Comparison of ENCODE assay signal across 1 cellular context in the genomic region with DNA sequence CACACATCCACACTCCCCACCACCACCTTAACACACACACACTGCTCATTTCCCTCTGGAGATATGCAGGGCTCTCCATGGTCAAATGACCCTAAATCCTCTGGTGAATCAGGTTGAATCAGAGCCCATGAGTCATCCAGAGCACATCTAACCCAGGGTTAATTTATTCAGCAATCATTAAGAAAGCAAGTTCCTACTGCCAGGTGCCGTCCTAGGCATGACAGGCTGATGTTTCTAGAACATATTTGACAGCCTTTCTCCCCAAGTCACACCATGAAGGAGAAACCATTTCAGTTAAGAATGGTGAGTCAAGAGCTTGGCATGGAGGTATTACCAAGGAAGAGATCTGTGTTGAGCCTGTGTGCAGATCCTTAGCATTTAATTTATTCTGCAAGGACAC.
TF ChIP-seq lines count a peak whose summit lies in the region.

No MANE protein-coding gene starts in this region.

TF ChIP-seq in H1, 55 proteins besides CTCF, POLR2A, EP300 and RAD21 (continued from another document):
- no peak for TF ChIP-seq CHD7 (IDR thresholded peaks at IDR 0.05; ENCODE audit: insufficient replicate concordance, low read length)
